8 cellular contexts compared by ENCODE assay signal in genomic region chr12:50224026-50224692, GRCh38. TPM values are rescaled to one million over a fixed set of nuclear protein-coding genes. Genes with fewer than 3 reads are reported as not detected.
DNase-seq lines count a peak whose midpoint lies in the region; ATAC-seq and TF ChIP-seq lines count a peak whose summit lies in the region.

No MANE protein-coding gene starts in this region.

- in situ Hi-C loops in brain microvascular endothelial cell (cut with HindIII; ENCODE audit: low pct_ligation_motif_present, low sequenced_read_pairs) = no loop called here

- no peaks in the 10 kb centered on the region for H3K27me3 ChIP-seq in brain microvascular endothelial cell (replicated peaks)

- TF ChIP-seq CTCF in brain microvascular endothelial cell (IDR thresholded peaks at IDR 0.05; ENCODE audit: low read depth, low read length, missing control alignments) = no peak
- no peak for TF ChIP-seq CTCF in progenitor cell of endocrine pancreas (IDR thresholded peaks at IDR 0.05; ENCODE audit: unreplicated experiment)

- peak; percentile 45 for DNase-seq in EH (ENCODE audit: low read depth)
- DNase-seq in SHP77 (lab: John Stamatoyannopoulos, UW) = peak; percentile 86 to 87
- DNase-seq in brain microvascular endothelial cell = peak; percentile 24
- no peak for DNase-seq in progenitor cell of endocrine pancreas (ENCODE audit: low spot score, unreplicated experiment)
- DNase-seq in UCSD-AML1 (lab: John Stamatoyannopoulos, UW; ENCODE audit: unreplicated experiment) = no peak
- no peak for DNase-seq in putamen (ENCODE audit: low spot score)

- H3K27ac ChIP-seq in brain microvascular endothelial cell = no peak overlapping the region

- H3K27me3 Mint-ChIP-seq in progenitor cell of endocrine pancreas = no peaks in the 10 kb centered on the region

- H3K9me3 Mint-ChIP-seq in progenitor cell of endocrine pancreas (ENCODE audit: low read depth) = no peaks in the 10 kb centered on the region

- peak overlapping the region; percentile 25 for H3K27ac Mint-ChIP-seq in progenitor cell of endocrine pancreas

- H3K4me1 Mint-ChIP-seq in progenitor cell of endocrine pancreas (ENCODE audit: low read depth) = peaks cover 12% of the 10 kb centered on the region

- no peak overlapping the region for H3K4me3 Mint-ChIP-seq in progenitor cell of endocrine pancreas (ENCODE audit: low read depth)

- peaks cover 3% of the 10 kb centered on the region for H3K36me3 ChIP-seq in brain microvascular endothelial cell (replicated peaks)

- H3K36me3 Mint-ChIP-seq in progenitor cell of endocrine pancreas (ENCODE audit: insufficient read depth) = peaks cover 9% of the 10 kb centered on the region

- ATAC-seq in HG03342 (IDR thresholded peaks at IDR 0.05; ENCODE audit: unreplicated experiment) = peak; percentile 46
- no peak for ATAC-seq in HG03139 (IDR thresholded peaks at IDR 0.05; ENCODE audit: unreplicated experiment)

- no peak overlapping the region for H3K4me3 ChIP-seq in brain microvascular endothelial cell (ENCODE audit: low read depth, low read length)

RNA-seq across cellular contexts. Expression of gene CERS5, which starts 57.0 kb away (rescaled TPM):
- 66.5 and 69.1 TPM in 2 replicates for total RNA-seq in progenitor cell of endocrine pancreas

RNA-seq across cellular contexts. Expression of gene LIMA1, which starts 59.2 kb away (rescaled TPM):
- 39.9 and 40.9 TPM in 2 replicates for total RNA-seq in progenitor cell of endocrine pancreas

Comparison
In these comparisons a context has a peak if more than half of its experiments do, and no peak if none do; other contexts are left out.
1. DNase-seq: peak in EH (single experiment), SHP77 (2 of 2) and brain microvascular endothelial cell (single experiment); none in progenitor cell of endocrine pancreas (single experiment), UCSD-AML1 (single experiment) and putamen (single experiment).